ENCODE assay signal across 19 cellular contexts in the genomic region with DNA sequence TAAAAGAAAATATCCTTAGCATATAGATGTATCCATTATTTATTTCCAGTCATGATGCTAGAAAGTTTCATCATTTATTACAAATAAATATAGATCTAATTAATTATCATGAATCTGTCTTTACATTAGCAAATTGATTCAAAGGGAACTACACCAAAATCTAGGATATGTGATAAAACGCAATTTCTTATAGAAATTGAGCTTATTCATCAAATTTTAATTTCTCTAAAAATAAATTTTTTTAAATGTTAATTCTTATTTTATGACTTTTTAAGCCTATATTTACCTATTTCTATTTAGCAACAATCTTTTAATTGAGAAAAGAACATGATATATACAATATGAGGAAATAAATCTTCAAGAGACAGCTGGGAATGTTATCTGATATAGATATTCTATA. TPM values are rescaled to one million over a fixed set of nuclear protein-coding genes. Genes with fewer than 3 reads are reported as not detected.
DNase-seq lines count a peak whose midpoint lies in the region; ATAC-seq, FAIRE-seq and TF ChIP-seq lines count a peak whose summit lies in the region.
"Had no signal": no experiment of that assay in that cellular context is flagged by ENCODE, and none has a peak within 500 bp of the region (broad histone marks: within the 10 kb centered on the region; RNA-seq: fewer than 3 reads in every experiment).

No MANE protein-coding gene starts in this region.

- DNase-seq in A549 (ENCODE audit: low read depth in 1 of 2, low spot score in 1 of 2) (no peak), SJCRH30 (no peak), pancreas (no peak), GM19240 (ENCODE audit: insufficient read length, low spot score) (no peak)
- DNase-seq: AML-193; Caco-2; CD4-positive, alpha-beta T cell; GDM1; HCEC 1CT had no signal

- H3K4me3 ChIP-seq in A549, result no peak overlapping the region
- no peak overlapping the region for H3K4me3 ChIP-seq in SJCRH30
- no peak overlapping the region for H3K4me3 ChIP-seq in pancreas
- H3K4me3 ChIP-seq: GM23338 had no signal

- H3K4me1 ChIP-seq in A549 (no peaks in the 10 kb centered on the region), SJCRH30 (peaks cover 61% of the 10 kb centered on the region), pancreas (no peaks in the 10 kb centered on the region)
- H3K4me1 ChIP-seq: Caco-2 had no signal

- CTCF ChIA-PET in A549 (lab: Yijun Ruan, JAX), result no interaction called here

- 2% methylated on average over 1 of the region's 1 CpG for WGBS in A549 (ENCODE audit: missing lambda C conversion rate)
- WGBS in pancreas, 2 donors, result 76 to 88% methylated on average over 1 of the region's 1 CpG

- TF ChIP-seq POLR2A in A549 (IDR thresholded peaks at IDR 0.05; ENCODE audit: low read length), result no peak

- H3K27me3 ChIP-seq in SJCRH30 (no peaks in the 10 kb centered on the region), pancreas (no peaks in the 10 kb centered on the region)

- POLR2A ChIA-PET in A549 (lab: Yijun Ruan, JAX), result no interaction called here

- no peak for TF ChIP-seq RAD21 in A549 (conservative IDR thresholded peaks at IDR 0.05 in 1 of 2, IDR thresholded peaks at IDR 0.05 in 1 of 2)

- H3K9me3 ChIP-seq in A549 (no peaks in the 10 kb centered on the region), SJCRH30 (replicated peaks) (peaks cover 7% of the 10 kb centered on the region; the same call in 1 of the 2 replicates), pancreas (no peaks in the 10 kb centered on the region)
- H3K9me3 ChIP-seq: Caco-2 had no signal

- FAIRE-seq in A549 (lab: Jason Lieb, UNC) (no peak), endometrium (lab: Jason Lieb, UNC) (peak; percentile 59), pancreas (lab: Jason Lieb, UNC) (peak; percentile 39)
- FAIRE-seq: D721Med, GM12892, GM18507, H54 had no signal

- no peak for TF ChIP-seq EP300 in A549 (IDR thresholded peaks at IDR 0.05)

- no peak for TF ChIP-seq CTCF in A549 (IDR thresholded peaks at IDR 0.05)
- no peak for TF ChIP-seq CTCF in pancreas (IDR thresholded peaks at IDR 0.05)

- intact Hi-C loops in pancreas (cut with DNase I), result no loop called here

- no peaks in the 10 kb centered on the region for H3K36me3 ChIP-seq in SJCRH30
- no peaks in the 10 kb centered on the region for H3K36me3 ChIP-seq in pancreas

- no peak overlapping the region for H3K4me2 ChIP-seq in A549
- H3K4me2 ChIP-seq: GM23338 had no signal

- ATAC-seq in A549 (no peak), pancreas (no peak), GM21529 (IDR thresholded peaks at IDR 0.05; ENCODE audit: unreplicated experiment) (no peak), GM19023 (IDR thresholded peaks at IDR 0.05; ENCODE audit: unreplicated experiment) (no peak)
- ATAC-seq: GM23338 had no signal

- H3K27ac ChIP-seq in A549 (no peak overlapping the region), SJCRH30 (peak overlapping the region; percentile 82), pancreas (no peak overlapping the region)
- H3K27ac ChIP-seq: C4-2B had no signal

TF ChIP-seq in A549, 52 proteins besides CTCF, POLR2A, EP300 and RAD21:
- TF ChIP-seq MAZ (IDR thresholded peaks at IDR 0.05; ENCODE audit: borderline replicate concordance, low read depth, low read length) (no peak), MAFK (IDR thresholded peaks at IDR 0.05; ENCODE audit: partially characterized antibody) (peak; percentile 6)

RNA-seq across cellular contexts. Expression of a gene that starts 34.0 kb away (rescaled TPM):
- 6.9 and 11.3 TPM in 2 replicates for polyA plus RNA-seq in A549 (2011; rRNA removed)
- polyA plus RNA-seq in A549 (2012; cell fraction: cytosol; rRNA removed), result 3.1 and 3.3 TPM in 2 replicates
- polyA plus RNA-seq in A549 (2012; cell fraction: nucleus; rRNA removed), result 2.2 and 3.8 TPM in 2 replicates
- polyA plus RNA-seq in A549 (2017; fragmentation: RNase III; extraction: RNeasy Plus Mini Kit Qiagen cat#74134 plus additional on column Dnase treatment), result 5.6 to 6.7 TPM (median 6.2 TPM) in 3 replicates
- 2.5 and 6.0 TPM in 2 replicates for polyA minus RNA-seq in A549 (2011; rRNA and poly(A)+ RNA removed)
- 28.4 and 40.1 TPM in 2 replicates for total RNA-seq in SJCRH30 (2014; rRNA removed; shearing (Covaris generic))
- total RNA-seq in pancreas, result 10 to 100 TPM in 1 of 6 donors, 1 to 10 TPM in 5; 6.2 to 10.1 (median 7.6) TPM
- 10 to 100 TPM in 1 of 2 donors, 1 to 10 TPM in 1; 6.3 to 10.8 TPM for polyA plus RNA-seq in pancreas

RNA-seq across cellular contexts. Expression of a gene that starts 58.6 kb away (rescaled TPM):
- polyA plus RNA-seq in A549 (2011; rRNA removed), result 0.98 and 1.2 TPM in 2 replicates
- polyA plus RNA-seq in A549 (2012; cell fraction: cytosol; rRNA removed), result 0.48 and 0.51 TPM in 2 replicates
- 0.11 and 0.18 TPM in 2 replicates for polyA plus RNA-seq in A549 (2012; cell fraction: nucleus; rRNA removed)
- 0.41 to 0.62 TPM (median 0.58 TPM) in 3 replicates for polyA plus RNA-seq in A549 (2017; fragmentation: RNase III; extraction: RNeasy Plus Mini Kit Qiagen cat#74134 plus additional on column Dnase treatment)
- 0.92 and 1.2 TPM in 2 replicates for polyA minus RNA-seq in A549 (2011; rRNA and poly(A)+ RNA removed)
- 114 and 123 TPM in 2 replicates for total RNA-seq in SJCRH30 (2014; rRNA removed; shearing (Covaris generic))
- total RNA-seq in pancreas, result 10 to 100 TPM in 1 of 6 donors, 1 to 10 TPM in 5; 5.2 to 13.4 (median 8.9) TPM
- 10 to 100 TPM in 1 of 2 donors, 1 to 10 TPM in 1; 3.9 to 16.0 TPM for polyA plus RNA-seq in pancreas
- total RNA-seq: CD4-positive, alpha-beta T cell had no signal
- polyA plus RNA-seq: BJ had no signal
